In the genomic region with DNA sequence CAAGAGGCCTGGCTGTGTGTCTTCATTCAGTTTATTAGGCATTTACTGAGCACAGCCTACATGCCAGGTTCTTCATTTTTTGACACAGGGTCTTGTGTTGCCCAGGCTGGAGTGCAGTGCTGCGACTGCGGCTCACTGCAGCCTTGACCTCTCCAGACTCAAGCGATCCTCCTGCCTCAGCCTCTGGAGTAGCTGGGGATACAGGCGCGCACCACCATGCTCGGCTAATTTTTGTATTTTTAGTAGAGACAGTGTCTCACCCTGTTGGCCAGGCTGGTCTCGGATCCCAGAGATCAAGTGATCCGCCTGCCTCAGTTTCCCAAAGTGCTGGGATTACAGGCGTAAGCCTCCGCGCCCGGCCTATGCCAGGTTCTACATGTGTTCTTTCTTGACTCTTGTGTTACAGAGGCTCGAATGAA, we compare ENCODE assay signal across 8 cellular contexts. TPM values are rescaled to one million over a fixed set of nuclear protein-coding genes. Genes with fewer than 3 reads are reported as not detected.
DNase-seq lines count a peak whose midpoint lies in the region; ATAC-seq and TF ChIP-seq lines count a peak whose summit lies in the region.

No MANE protein-coding gene starts in this region.

- TF ChIP-seq CTCF in brain (conservative IDR thresholded peaks at IDR 0.05), result no peak
- no peak for TF ChIP-seq CTCF in type B pancreatic cell (conservative IDR thresholded peaks at IDR 0.05)

- peaks cover 1% of the 10 kb centered on the region for H3K36me3 Mint-ChIP-seq in activated naive CD4-positive, alpha-beta T cell treated with anti-CD3 and anti-CD28 coated beads for 36 hours (ENCODE audit: low read depth)
- H3K36me3 Mint-ChIP-seq in brain (peaks cover 14% of the 10 kb centered on the region), memory B cell (no peaks in the 10 kb centered on the region), type B pancreatic cell (peaks cover 11% of the 10 kb centered on the region)

- H3K4me1 Mint-ChIP-seq in activated naive CD4-positive, alpha-beta T cell treated with anti-CD3 and anti-CD28 coated beads for 36 hours (ENCODE audit: low read depth), result peaks cover 29% of the 10 kb centered on the region
- H3K4me1 Mint-ChIP-seq in brain, result peaks cover 35% of the 10 kb centered on the region
- peaks cover 24% of the 10 kb centered on the region for H3K4me1 Mint-ChIP-seq in memory B cell
- H3K4me1 Mint-ChIP-seq in type B pancreatic cell (ENCODE audit: unreplicated experiment), result peaks cover 27% of the 10 kb centered on the region

- H3K9me3 Mint-ChIP-seq in activated naive CD4-positive, alpha-beta T cell treated with anti-CD3 and anti-CD28 coated beads for 36 hours, result no peaks in the 10 kb centered on the region
- no peaks in the 10 kb centered on the region for H3K9me3 Mint-ChIP-seq in brain
- H3K9me3 Mint-ChIP-seq in memory B cell, result no peaks in the 10 kb centered on the region
- no peaks in the 10 kb centered on the region for H3K9me3 Mint-ChIP-seq in type B pancreatic cell

- peak overlapping the region; percentile 86 for H3K4me3 Mint-ChIP-seq in activated naive CD4-positive, alpha-beta T cell treated with anti-CD3 and anti-CD28 coated beads for 36 hours
- peak overlapping the region; percentile 94 to 99 (median 98) for H3K4me3 Mint-ChIP-seq in brain
- H3K4me3 Mint-ChIP-seq in memory B cell, result peak overlapping the region; percentile 94
- peak overlapping the region; percentile 98 for H3K4me3 Mint-ChIP-seq in type B pancreatic cell

- DNase-seq in activated naive CD4-positive, alpha-beta T cell treated with anti-CD3 and anti-CD28 coated beads for 36 hours, result no peak
- DNase-seq in activated naive CD4-positive, alpha-beta T cell treated with anti-CD3 and anti-CD28 coated beads, Interleukin-2, amount 50 U/mL, for 16 hours, result no peak
- peak in 1 of 2 donors; percentile 12 for DNase-seq in memory B cell (ENCODE audit: low spot score in 2 of 2)
- DNase-seq in type B pancreatic cell (ENCODE audit: extremely low spot score, unreplicated experiment), result no peak
- DNase-seq in NK-92 treated with Interleukin-12 subunit alpha and Interleukin-12 subunit beta, amount 100 ng/mL, for 24 hours (lab: John Stamatoyannopoulos, UW), result no peak
- DNase-seq in COLO668 (lab: John Stamatoyannopoulos, UW; ENCODE audit: unreplicated experiment), result no peak
- DNase-seq in NCI-H446 (lab: John Stamatoyannopoulos, UW), result no peak

- no peak for ATAC-seq in memory B cell (ENCODE audit: low read depth)

- no peak overlapping the region for H3K27ac Mint-ChIP-seq in activated naive CD4-positive, alpha-beta T cell treated with anti-CD3 and anti-CD28 coated beads for 36 hours
- H3K27ac Mint-ChIP-seq in brain (peak overlapping the region; percentile 35 to 91 (median 83)), memory B cell (peak overlapping the region; percentile 86), type B pancreatic cell (peak overlapping the region; percentile 83)

- no peaks in the 10 kb centered on the region for H3K27me3 Mint-ChIP-seq in activated naive CD4-positive, alpha-beta T cell treated with anti-CD3 and anti-CD28 coated beads for 36 hours (ENCODE audit: low read depth)
- H3K27me3 Mint-ChIP-seq in brain (peaks cover 34% of the 10 kb centered on the region), memory B cell (peaks cover 5% of the 10 kb centered on the region), type B pancreatic cell (peaks cover 20% of the 10 kb centered on the region)

- intact Hi-C loops in activated naive CD4-positive, alpha-beta T cell treated with anti-CD3 and anti-CD28 coated beads for 36 hours (cut with micrococcal nuclease), result loop anchor here (2.0 to 5.0 kb wide), 3 partner anchors 61 to 1342 kb away; a partner anchor contains a TSS

- CTCF ChIA-PET in activated naive CD4-positive, alpha-beta T cell treated with anti-CD3 and anti-CD28 coated beads for 36 hours (lab: Charles Lee), result interaction anchor here (0.5 kb wide), 1 partner anchor 1957 kb away, joined by 3 read pairs; no protein-coding TSS in a partner anchor

RNA-seq across cellular contexts. Expression of a gene that starts 0.6 kb away (rescaled TPM):
- 1 to 10 TPM; 5.1 TPM for total RNA-seq in activated naive CD4-positive, alpha-beta T cell treated with anti-CD3 and anti-CD28 coated beads for 36 hours
- polyA plus RNA-seq in brain (ENCODE audit: insufficient read depth, low read depth, low replicate concordance), result 24.3 TPM
- 36.9 and 43.9 TPM in 2 replicates for total RNA-seq in type B pancreatic cell (ENCODE audit: low replicate concordance)
